16 cellular contexts compared by ENCODE assay signal in genomic region chr5:388266-389196, GRCh38. TPM values are rescaled to one million over a fixed set of nuclear protein-coding genes. Genes with fewer than 3 reads are reported as not detected.
DNase-seq lines count a peak whose midpoint lies in the region; ATAC-seq and TF ChIP-seq lines count a peak whose summit lies in the region.
"Had no signal": no experiment of that assay in that cellular context is flagged by ENCODE, and none has a peak within 500 bp of the region (broad histone marks: within the 10 kb centered on the region; RNA-seq: fewer than 3 reads in every experiment).

No MANE protein-coding gene starts in this region.

- H3K27me3 ChIP-seq in RWPE2 (ENCODE audit: insufficient read depth, poor library complexity, severe bottlenecking) = no peaks in the 10 kb centered on the region
- no peaks in the 10 kb centered on the region for H3K27me3 ChIP-seq in aorta (ENCODE audit: control insufficient read depth in 1 of 2, insufficient read depth in 2 of 2, low read length in 1 of 2)

- 85% methylated on average over 32 to 34 of the region's 34 CpGs for WGBS in aorta, 2 donors

- H3K4me3 ChIP-seq in RWPE2 (ENCODE audit: severe bottlenecking) (no peak overlapping the region), aorta (ENCODE audit: low read length in 2 of 2) (no peak overlapping the region)

- intact Hi-C loops in cardiac septum (cut with DNase I) (no loop called here), Right ventricle myocardium superior (cut with DNase I) (no loop called here), aorta (cut with DNase I) (no loop called here), natural killer cell (cut with micrococcal nuclease) (no loop called here)

- DNase-seq in cardiac septum (ENCODE audit: low spot score) (peak; percentile 67), Right ventricle myocardium superior (no peak), RWPE2 (ENCODE audit: low spot score) (peak; percentile 55), mesenteric fat pad (ENCODE audit: low spot score) (peak; percentile 78), aorta (peak; percentile 42 to 68), NCI-H187 treated with DMSO at 0.1 percent for 48 hours (lab: John Stamatoyannopoulos, UW) (no peak), natural killer cell (no peak)
- DNase-seq in effector CD8-positive, alpha-beta T cell (lab: John Stamatoyannopoulos, UW) = no peak
- DNase-seq: activated gamma-delta T cell treated with Interleukin-2 at 50 U/mL for 16 hours, DND-41, MM.1S, NCI-H446 treated with DMSO at 0.1 percent for 48 hours, occipital lobe, T-helper 9 cell had no signal

- H3K4me1 Mint-ChIP-seq in natural killer cell = peaks cover 0 to 13% of the 10 kb centered on the region in 2 donors

- H3K36me3 ChIP-seq in RWPE2 (ENCODE audit: low read depth) = no peaks in the 10 kb centered on the region
- no peaks in the 10 kb centered on the region for H3K36me3 ChIP-seq in aorta (ENCODE audit: control insufficient read depth in 1 of 2, insufficient read depth in 2 of 2, low read length in 1 of 2)

- H3K9me3 ChIP-seq in RWPE2 (ENCODE audit: severe bottlenecking) (no peaks in the 10 kb centered on the region), aorta (ENCODE audit: control insufficient read depth, low read length) (no peaks in the 10 kb centered on the region)

- H3K27ac ChIP-seq in RWPE2 (ENCODE audit: poor library complexity, severe bottlenecking) = no peak overlapping the region
- no peak overlapping the region for H3K27ac ChIP-seq in aorta (ENCODE audit: low read depth in 1 of 2, low read length in 2 of 2)

- no peak overlapping the region for H3K4me3 Mint-ChIP-seq in natural killer cell
- H3K4me3 Mint-ChIP-seq: B cell, brain had no signal

- peaks cover 3 to 9% of the 10 kb centered on the region in 2 donors for H3K27me3 Mint-ChIP-seq in natural killer cell (ENCODE audit: low read depth in 2 of 2)

- ATAC-seq in Right ventricle myocardium superior (ENCODE audit: poor library complexity) = no peak
- no peak for ATAC-seq in RWPE2 (ENCODE audit: low read depth)
- peak; percentile 41 for ATAC-seq in aorta (ENCODE audit: low FRiP score)
- no peak for ATAC-seq in natural killer cell

- TF ChIP-seq CTCF in RWPE2 (IDR thresholded peaks at IDR 0.05; ENCODE audit: poor library complexity, severe bottlenecking) = no peak
- TF ChIP-seq CTCF in natural killer cell (IDR thresholded peaks at IDR 0.05) = no peak

- H3K4me1 ChIP-seq in RWPE2 (ENCODE audit: insufficient read depth, poor library complexity, severe bottlenecking) = no peaks in the 10 kb centered on the region
- no peaks in the 10 kb centered on the region for H3K4me1 ChIP-seq in aorta (ENCODE audit: control insufficient read depth in 1 of 2, insufficient read depth in 2 of 2, low read length in 2 of 2)

- peaks cover 9% of the 10 kb centered on the region for H3K36me3 Mint-ChIP-seq in natural killer cell

- H3K27ac Mint-ChIP-seq in natural killer cell = no peak overlapping the region
- H3K27ac Mint-ChIP-seq: B cell had no signal

- H3K9me3 Mint-ChIP-seq in natural killer cell = peaks cover 0 to 4% of the 10 kb centered on the region in 2 donors

RNA-seq across cellular contexts. Expression of gene EXOC3, which starts 54.4 kb away (rescaled TPM):
- total RNA-seq in cardiac septum = 42.9 TPM
- total RNA-seq in Right ventricle myocardium superior = 46.4 TPM
- 58.5 TPM for total RNA-seq in mesenteric fat pad
- total RNA-seq in aorta = 10 to 100 TPM; 54.6 to 65.2 TPM
- polyA plus RNA-seq in aorta = 10 to 100 TPM; 31.3 to 88.9 TPM
- 10 to 100 TPM; 89.6 to 99.9 (median 96.3) TPM for total RNA-seq in natural killer cell

Comparison
In these comparisons a context has a peak if more than half of its experiments do, and no peak if none do; other contexts are left out.
1. DNase-seq: peak in cardiac septum (single experiment), RWPE2 (single experiment), mesenteric fat pad (single experiment) and aorta (2 of 2); none in Right ventricle myocardium superior (single experiment), effector CD8-positive, alpha-beta T cell (single experiment), NCI-H187 treated with DMSO at 0.1 percent for 48 hours (single experiment) and natural killer cell (single experiment).